Comparison of ENCODE assay signal across 8 cellular contexts in genomic region chr9:33290247-33290993, GRCh38. TPM values are rescaled to one million over a fixed set of nuclear protein-coding genes. Genes with fewer than 3 reads are reported as not detected.
DNase-seq lines count a peak whose midpoint lies in the region; ATAC-seq, FAIRE-seq and TF ChIP-seq lines count a peak whose summit lies in the region.

Gene NFX1 (plus strand): TSS chr9:33290516. CDS start chr9:33290573, 57 bp downstream.

- TF ChIP-seq CTCF in cardiac muscle cell (IDR thresholded peaks at IDR 0.05; ENCODE audit: low read depth, low read length) (no peak), transverse colon (IDR thresholded peaks at IDR 0.05) (peak in 1 of 5 experiments; percentile 7)

- peak within 1 kb of the TSS; percentile 73 for H2AFZ ChIP-seq in trophoblast cell (ENCODE audit: insufficient read depth, low read length, poor library complexity)

- peak within 1 kb of the TSS; percentile 100 for H3K27ac Mint-ChIP-seq in T-cell

- H3K36me3 Mint-ChIP-seq in T-cell: peaks cover 31% of the 10 kb centered on the region

- in situ Hi-C loops in transverse colon (cut with MboI; ENCODE audit: low pct_ligation_motif_present in 1 of 4, low pct_unique_long_range_greater_than_20kb in 1 of 4, low sequenced_read_pairs in 3 of 4): no loop called here

- POLR2A ChIA-PET in T-cell (lab: Charles Lee): interaction anchor here (0.5 to 1.4 kb wide), 11 partner anchors 26 to 268 kb away, joined by 3 to 17 read pairs (median 4); partner anchors contain the start of genes NOL6 (in 2 of the 2), DNAJA1 (in 1 of the 2) and SMU1 (in 1 of the 2)

- H3K4ac ChIP-seq in trophoblast cell (ENCODE audit: low read depth, low read length): peak within 1 kb of the TSS; percentile 82

- CTCF ChIA-PET in T-cell (lab: Charles Lee): interaction anchor here in 1 of 2 donors (0.6 to 1.2 kb wide), 11 partner anchors 12 to 889 kb away, joined by 3 to 10 read pairs (median 5); partner anchors contain the start of genes BAG1, CHMP5, NOL6 and SMU1

- ATAC-seq in HG02840 (IDR thresholded peaks at IDR 0.05; ENCODE audit: low FRiP score, unreplicated experiment): peak; percentile 92
- ATAC-seq in T-cell (replicated peaks in 1 of 4): peak; percentile 86 to 90 (median 88)

- intact Hi-C loops in transverse colon (cut with DNase I; ENCODE audit: low total_unique reads): no loop called here

- H4K8ac ChIP-seq in trophoblast cell (ENCODE audit: low read depth, low read length): peak within 1 kb of the TSS; percentile 98

- peak; percentile 100 for FAIRE-seq in GM12891 (lab: Jason Lieb, UNC)

- peak within 1 kb of the TSS; percentile 84 to 99 (median 98) for H3K4me3 Mint-ChIP-seq in T-cell

- peak within 1 kb of the TSS; percentile 91 for H3K14ac ChIP-seq in trophoblast cell (ENCODE audit: low read length)

- TF ChIP-seq POLR2A in GM12891 (IDR thresholded peaks at IDR 0.05; ENCODE audit: low read depth, low read length) (peak; percentile 85), transverse colon (IDR thresholded peaks at IDR 0.05) (peak; percentile 95)

- H3K27me3 ChIP-seq in cardiac muscle cell (no peaks in the 10 kb centered on the region), trophoblast cell (ENCODE audit: insufficient read depth, low read length) (no peaks in the 10 kb centered on the region), transverse colon (no peaks in the 10 kb centered on the region)

- H4K12ac ChIP-seq in trophoblast cell (ENCODE audit: low read depth, low read length): peak within 1 kb of the TSS; percentile 99

- H3K4me3 ChIP-seq in cardiac muscle cell: peak within 1 kb of the TSS; percentile 61
- peak within 1 kb of the TSS; percentile 95 for H3K4me3 ChIP-seq in trophoblast cell (ENCODE audit: low read depth, low read length)
- peak within 1 kb of the TSS; percentile 60 to 92 (median 65) for H3K4me3 ChIP-seq in transverse colon

- peak within 1 kb of the TSS; percentile 94 for H3K9ac ChIP-seq in trophoblast cell (ENCODE audit: low read length)

- peak within 1 kb of the TSS; percentile 24 for H2BK12ac ChIP-seq in trophoblast cell (ENCODE audit: low read length)

- DNase-seq in GM12891 (ENCODE audit: insufficient read length, low spot score): peak; percentile 87
- DNase-seq in NCI-H1436 treated with DMSO at 0.1 percent for 48 hours (lab: John Stamatoyannopoulos, UW): peak; percentile 70
- DNase-seq in T-cell: peak; percentile 96 to 100 (median 99)
- peak; percentile 98 to 100 for DNase-seq in cardiac muscle cell (ENCODE audit: low read depth in 1 of 2, low spot score in 1 of 2)
- peak; percentile 99 to 100 for DNase-seq in trophoblast cell
- peak; percentile 99 for DNase-seq in transverse colon

- WGBS in adipose tissue, 3 donors: 0% methylated on average over 60 of the region's 60 CpGs
- no CpG with 5 or more reads among the region's 60 CpGs for WGBS in trophoblast cell (ENCODE audit: extremely low coverage, insufficient coverage, insufficient read length)
- 0% methylated on average over 56 of the region's 60 CpGs; no CpG with 5 or more reads in 1 of the 2 donors for WGBS in transverse colon (ENCODE audit: low coverage in 1 of 2), 2 donors

- H3K4me1 ChIP-seq in cardiac muscle cell (ENCODE audit: low read depth): peaks cover 4% of the 10 kb centered on the region
- peaks cover 3% of the 10 kb centered on the region in 2 experiments for H3K4me1 ChIP-seq in trophoblast cell (ENCODE audit: control insufficient read depth in 1 of 2, insufficient read depth in 2 of 2, low read length in 2 of 2)
- peaks cover 23 to 65% (median 41%) of the 10 kb centered on the region in 4 donors for H3K4me1 ChIP-seq in transverse colon

- TF ChIP-seq EP300 in transverse colon (IDR thresholded peaks at IDR 0.05; ENCODE audit: low read depth): peak; percentile 49

- H3K4me2 ChIP-seq in trophoblast cell (ENCODE audit: low read length): peak within 1 kb of the TSS; percentile 70

- peaks cover 37 to 65% (median 60%) of the 10 kb centered on the region in 3 donors for H3K4me1 Mint-ChIP-seq in T-cell

- peaks cover 10% of the 10 kb centered on the region for H3K79me1 ChIP-seq in trophoblast cell (ENCODE audit: low read length)

- peak within 1 kb of the TSS; percentile 92 for H2BK120ac ChIP-seq in trophoblast cell (ENCODE audit: insufficient read depth, low read length, poor library complexity)

- peaks cover 4% of the 10 kb centered on the region for H3K36me3 ChIP-seq in cardiac muscle cell
- H3K36me3 ChIP-seq in trophoblast cell (ENCODE audit: control insufficient read depth in 1 of 2, insufficient read depth in 2 of 2, low read length in 2 of 2): peaks cover 4 to 12% of the 10 kb centered on the region in 2 experiments
- peaks cover 0 to 13% (median 6%) of the 10 kb centered on the region in 4 donors for H3K36me3 ChIP-seq in transverse colon

- peak within 1 kb of the TSS; percentile 99 for H3K27ac ChIP-seq in adipose tissue (ENCODE audit: low read depth, low read length)
- peak within 1 kb of the TSS; percentile 96 for H3K27ac ChIP-seq in cardiac muscle cell
- peak within 1 kb of the TSS; percentile 84 for H3K27ac ChIP-seq in trophoblast cell (ENCODE audit: low read depth, low read length)
- H3K27ac ChIP-seq in transverse colon: peak within 1 kb of the TSS; percentile 95 to 100 (median 98)

- H3K9me3 Mint-ChIP-seq in T-cell: no peaks in the 10 kb centered on the region

- H3K18ac ChIP-seq in trophoblast cell (ENCODE audit: low read length): peak within 1 kb of the TSS; percentile 84

- peaks cover 10% of the 10 kb centered on the region for H3K79me2 ChIP-seq in trophoblast cell (ENCODE audit: control insufficient read depth, insufficient read depth, low read length, poor library complexity)

- H2BK5ac ChIP-seq in trophoblast cell (ENCODE audit: low read depth, low read length, poor library complexity): peak within 1 kb of the TSS; percentile 87

- H2AK5ac ChIP-seq in trophoblast cell (ENCODE audit: low read length): peak within 1 kb of the TSS; percentile 94

- H3K23ac ChIP-seq in trophoblast cell (ENCODE audit: low read length): no peak within 1 kb of the TSS

- H3K9me3 ChIP-seq in cardiac muscle cell (ENCODE audit: low read depth): no peaks in the 10 kb centered on the region
- H3K9me3 ChIP-seq in trophoblast cell (ENCODE audit: insufficient read depth, low read depth, low read length): no peaks in the 10 kb centered on the region
- H3K9me3 ChIP-seq in transverse colon: no peaks in the 10 kb centered on the region

- H4K91ac ChIP-seq in trophoblast cell (ENCODE audit: low read depth, low read length): peak within 1 kb of the TSS; percentile 88

- H3K27me3 Mint-ChIP-seq in T-cell: no peaks in the 10 kb centered on the region

TF ChIP-seq in GM12891, 5 proteins besides CTCF, POLR2A, EP300 and RAD21:
- TF ChIP-seq POU2F2 (IDR thresholded peaks at IDR 0.05; ENCODE audit: low read depth, low read length) (peak; percentile 68; the same call in 1 of the 2 replicates), PAX5 (IDR thresholded peaks at IDR 0.05; ENCODE audit: insufficient read depth, low read length, severe bottlenecking) (no peak), POLR2AphosphoS5 (IDR thresholded peaks at IDR 0.05; ENCODE audit: low read depth, low read length) (peak; percentile 92)

RNA-seq across cellular contexts. Expression of gene NFX1, which starts in this region (rescaled TPM):
- polyA plus RNA-seq in GM12891 (2012; ENCODE audit: low read depth, missing spikeins): 21.6 TPM
- total RNA-seq in T-cell (10 to 100 TPM; 41.5 to 55.8 (median 48.5) TPM), cardiac muscle cell (15.7 and 19.3 TPM in 2 replicates), transverse colon (10 to 100 TPM; 17.7 to 61.6 (median 50.2) TPM)
- polyA plus RNA-seq in adipose tissue (10 to 100 TPM; 10.2 to 16.7 (median 14.8) TPM), cardiac muscle cell (29.4 and 29.9 TPM in 2 replicates)
- 18.2 and 18.8 TPM in 2 replicates for polyA plus RNA-seq in trophoblast cell (2013)

Comparison
In these comparisons a context has a peak if more than half of its experiments do, and no peak if none do; other contexts are left out.
1. Peak in every context shown above with its lines: DNase-seq, ATAC-seq, H3K4me3 ChIP-seq and H3K27ac ChIP-seq.